ENCODE assay signal across 8 cellular contexts in the genomic region with DNA sequence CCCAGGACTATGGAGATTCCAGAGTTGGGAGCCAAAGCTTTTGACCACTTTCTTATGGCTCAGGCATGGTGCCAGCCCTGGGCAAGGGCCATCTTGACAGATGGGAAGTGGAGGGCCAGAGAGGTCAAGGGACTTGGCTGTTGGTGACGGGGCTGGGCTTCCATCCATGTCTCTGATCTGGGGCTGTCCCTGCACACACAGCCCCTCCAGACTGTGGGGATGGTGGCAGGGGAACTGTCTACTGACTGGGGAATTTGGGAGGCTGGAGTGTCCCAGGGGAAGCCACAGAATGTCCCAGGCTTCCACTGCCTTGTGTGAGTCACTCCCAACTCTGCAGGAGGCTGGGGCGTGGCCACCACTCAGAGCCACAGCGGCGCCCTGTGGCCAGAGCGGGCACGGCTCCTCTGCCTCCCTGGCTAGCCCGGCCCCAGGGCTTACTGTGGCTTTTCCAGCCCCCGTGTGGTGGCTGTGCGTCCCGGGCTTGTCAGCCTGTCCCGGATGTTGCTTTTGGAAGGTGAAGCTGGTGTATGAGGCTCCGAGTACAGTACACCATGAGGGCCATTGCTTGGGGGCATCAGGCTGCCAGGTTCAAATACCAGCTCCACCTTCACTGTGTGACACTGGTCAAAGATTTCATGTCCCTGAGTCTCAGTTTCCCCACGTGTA. TPM values are rescaled to one million over a fixed set of nuclear protein-coding genes. Genes with fewer than 3 reads are reported as not detected.
DNase-seq lines count a peak whose midpoint lies in the region; ATAC-seq and TF ChIP-seq lines count a peak whose summit lies in the region.

No MANE protein-coding gene starts in this region.

- TF ChIP-seq CTCF in dorsolateral prefrontal cortex (IDR thresholded peaks at IDR 0.05 in 54 of 56, conservative IDR thresholded peaks at IDR 0.05 in 2 of 56; ENCODE audit: low read depth in 1 of 56, partially characterized antibody in 56 of 56), result peak; percentile 42 to 99 (median 94)
- TF ChIP-seq CTCF in lung (IDR thresholded peaks at IDR 0.05; ENCODE audit: control extremely low read depth, extremely low read depth), result peak; percentile 94

- peaks cover 1 to 32% of the 10 kb centered on the region in 2 donors for H3K36me3 ChIP-seq in lung (ENCODE audit: control insufficient read depth in 2 of 2, insufficient read depth in 2 of 2, low read length in 2 of 2)

- 5 to 7% methylated on average over 13 of the region's 13 CpGs for WGBS in lung, 2 donors

- DNase-seq in NCI-H1105 treated with DMSO at 0.1 percent for 48 hours (lab: John Stamatoyannopoulos, UW) (peak; percentile 18), NCI-H1105 (lab: John Stamatoyannopoulos, UW) (no peak), NCI-H524 treated with DMSO at 0.1 percent for 48 hours (lab: John Stamatoyannopoulos, UW) (peak; percentile 34), dorsolateral prefrontal cortex (peak; percentile 81 to 90 (median 84)), lung (ENCODE audit: low spot score) (peak; percentile 92)
- peak; percentile 74 to 76 for DNase-seq in activated CD4-positive, alpha-beta T cell treated with anti-CD3 and anti-CD28 coated beads, Interleukin-2, amount 50 U/mL, for 4 hours
- DNase-seq in stimulated activated CD4-positive, alpha-beta T cell treated with anti-CD3 and anti-CD28 coated beads, Interleukin-4, amount 100 ng/mL, for 48 hours (ENCODE audit: low read depth in 2 of 2), result peak; percentile 84 to 85

- peak overlapping the region in 54 of 59 donors; percentile 14 to 84 (median 69) for H3K27ac ChIP-seq in dorsolateral prefrontal cortex
- H3K27ac ChIP-seq in lung (ENCODE audit: low read depth in 1 of 2, low read length in 1 of 2), result peak overlapping the region; percentile 46 to 83

- no peaks in the 10 kb centered on the region for H3K9me3 ChIP-seq in lung (ENCODE audit: control insufficient read depth in 2 of 2, insufficient read depth in 1 of 2, low read length in 1 of 2)

- ATAC-seq in HG02885 (IDR thresholded peaks at IDR 0.05; ENCODE audit: poor library complexity, unreplicated experiment), result peak; percentile 83
- peak; percentile 91 for ATAC-seq in lung (ENCODE audit: insufficient read depth, low FRiP score)

- no peaks in the 10 kb centered on the region for H3K27me3 ChIP-seq in dorsolateral prefrontal cortex
- no peaks in the 10 kb centered on the region for H3K27me3 ChIP-seq in lung (ENCODE audit: control insufficient read depth, insufficient read depth)

- intact Hi-C loops in dorsolateral prefrontal cortex (cut with DNase I), result loop anchor here (2.0 to 10.0 kb wide), 3 partner anchors 45 to 119 kb away; no protein-coding TSS in a partner anchor

- H3K4me3 ChIP-seq in dorsolateral prefrontal cortex (peak overlapping the region in 1 of 59 donors; percentile 12), lung (no peak overlapping the region)

- peaks cover 0 to 21% of the 10 kb centered on the region in 2 donors for H3K4me1 ChIP-seq in lung (ENCODE audit: control insufficient read depth in 2 of 2, insufficient read depth in 2 of 2, low read length in 2 of 2)

RNA-seq across cellular contexts. Expression of gene C22orf23, which starts 19.6 kb away (rescaled TPM):
- total RNA-seq in dorsolateral prefrontal cortex, result 1 to 10 TPM in 69 of 120 experiments, under 1 TPM in 46, not detected in 5; 0.25 to 2.9 (median 1.1) TPM
- total RNA-seq in lung, result 1 to 10 TPM; 1.1 to 4.2 TPM
- 1 to 10 TPM; 1.4 to 1.6 TPM for polyA plus RNA-seq in lung

RNA-seq across cellular contexts. Expression of gene POLR2F, which starts 19.7 kb away (rescaled TPM):
- total RNA-seq in dorsolateral prefrontal cortex (100 to 1,000 TPM in 66 of 120 experiments, 10 to 100 TPM in 54; 64.4 to 251 (median 103) TPM), lung (10 to 100 TPM; 36.8 to 62.3 TPM)
- 100 to 1,000 TPM in 1 of 2 donors, 10 to 100 TPM in 1; 96.9 to 161 TPM for polyA plus RNA-seq in lung

RNA-seq across cellular contexts. Expression of gene MICALL1, which starts 27.7 kb away (rescaled TPM):
- 10 to 100 TPM in 117 of 120 experiments, 1 to 10 TPM in 3; 7.5 to 65.7 (median 19.8) TPM for total RNA-seq in dorsolateral prefrontal cortex
- total RNA-seq in lung, result 10 to 100 TPM; 15.4 to 29.1 TPM
- 10 to 100 TPM; 12.9 to 19.6 TPM for polyA plus RNA-seq in lung

RNA-seq across cellular contexts. Expression of gene SOX10, which starts 50.5 kb away (rescaled TPM):
- total RNA-seq in dorsolateral prefrontal cortex (100 to 1,000 TPM in 35 of 120 experiments, 10 to 100 TPM in 85; 19.6 to 299 (median 76.3) TPM), lung (under 1 TPM in 1 of 2 donors, not detected in 1; 0.54 TPM)
- polyA plus RNA-seq in lung, result under 1 TPM in 1 of 2 donors, not detected in 1; 0.10 TPM
